ENCODE assay signal across 12 cellular contexts in genomic region chr20:41151134-41151869, GRCh38. TPM values are rescaled to one million over a fixed set of nuclear protein-coding genes. Genes with fewer than 3 reads are reported as not detected.
DNase-seq lines count a peak whose midpoint lies in the region; ATAC-seq, FAIRE-seq and TF ChIP-seq lines count a peak whose summit lies in the region.
"Had no signal": no experiment of that assay in that cellular context is flagged by ENCODE, and none has a peak within 500 bp of the region (broad histone marks: within the 10 kb centered on the region; RNA-seq: fewer than 3 reads in every experiment).

No MANE protein-coding gene starts in this region.

- no peaks in the 10 kb centered on the region for H3K9me3 Mint-ChIP-seq in activated naive CD4-positive, alpha-beta T cell treated with anti-CD3 and anti-CD28 coated beads, Interleukin-2, amount 50 U/mL, for 24 hours
- H3K9me3 Mint-ChIP-seq in activated naive CD4-positive, alpha-beta T cell treated with anti-CD3 and anti-CD28 coated beads, Interleukin-2, amount 50 U/mL, for 72 hours = no peaks in the 10 kb centered on the region
- H3K9me3 Mint-ChIP-seq in activated naive CD8-positive, alpha-beta T cell treated with anti-CD3 and anti-CD28 coated beads, Interleukin-2, amount 10 ng/mL, durations not matched to agents 7 days and 5 days = no peaks in the 10 kb centered on the region

- H3K4me3 Mint-ChIP-seq in activated naive CD4-positive, alpha-beta T cell treated with anti-CD3 and anti-CD28 coated beads, Interleukin-2, amount 50 U/mL, for 24 hours = peak overlapping the region; percentile 36
- peak overlapping the region; percentile 79 for H3K4me3 Mint-ChIP-seq in activated naive CD8-positive, alpha-beta T cell treated with anti-CD3 and anti-CD28 coated beads, Interleukin-2, amount 10 ng/mL, durations not matched to agents 7 days and 5 days

- peaks cover 6% of the 10 kb centered on the region for H3K36me3 Mint-ChIP-seq in activated naive CD4-positive, alpha-beta T cell treated with anti-CD3 and anti-CD28 coated beads, Interleukin-2, amount 50 U/mL, for 24 hours
- peaks cover 6 to 49% of the 10 kb centered on the region in 2 donors for H3K36me3 Mint-ChIP-seq in activated naive CD4-positive, alpha-beta T cell treated with anti-CD3 and anti-CD28 coated beads, Interleukin-2, amount 50 U/mL, for 72 hours
- peaks cover 29% of the 10 kb centered on the region for H3K36me3 Mint-ChIP-seq in activated naive CD8-positive, alpha-beta T cell treated with anti-CD3 and anti-CD28 coated beads, Interleukin-2, amount 10 ng/mL, durations not matched to agents 7 days and 5 days

- H3K27ac ChIP-seq in kidney (ENCODE audit: low read depth in 2 of 2, low read length in 2 of 2) (peak overlapping the region in 1 of 2 donors; percentile 2), substantia nigra (ENCODE audit: low read depth, low read length, poor library complexity, severe bottlenecking) (peak overlapping the region; percentile 56), foreskin keratinocyte (no peak overlapping the region)

- no peak for DNase-seq in activated naive CD4-positive, alpha-beta T cell treated with anti-CD3 and anti-CD28 coated beads, Interleukin-2, amount 50 U/mL, for 72 hours (ENCODE audit: low spot score in 2 of 2)
- no peak for DNase-seq in activated naive CD8-positive, alpha-beta T cell treated with anti-CD3 and anti-CD28 coated beads, Interleukin-2, amount 10 ng/mL, durations not matched to agents 7 days and 5 days
- peak; percentile 20 for DNase-seq in kidney
- no peak for DNase-seq in substantia nigra (lab: John Stamatoyannopoulos, UW)
- DNase-seq in foreskin keratinocyte = no peak
- no peak for DNase-seq in mucosa of gallbladder (ENCODE audit: low spot score)
- DNase-seq: DMS79 treated with DMSO at 0.1 percent for 48 hours, NCI-H2081 treated with DMSO at 0.1 percent for 48 hours, NCI-H748 treated with DMSO at 0.1 percent for 48 hours, RPMI8226 had no signal

- no peaks in the 10 kb centered on the region for H3K27me3 ChIP-seq in foreskin keratinocyte

- no peak overlapping the region for H3K9ac ChIP-seq in kidney (ENCODE audit: low read length in 2 of 2)

- no peaks in the 10 kb centered on the region for H3K36me3 ChIP-seq in kidney (ENCODE audit: control insufficient read depth in 1 of 2, insufficient read depth in 2 of 2, low read length in 2 of 2)

- ATAC-seq in activated naive CD4-positive, alpha-beta T cell treated with anti-CD3 and anti-CD28 coated beads, Interleukin-2, amount 50 U/mL, for 72 hours = no peak
- no peak for ATAC-seq in activated naive CD8-positive, alpha-beta T cell treated with anti-CD3 and anti-CD28 coated beads, Interleukin-2, amount 10 ng/mL, durations not matched to agents 7 days and 5 days (ENCODE audit: low read depth)
- ATAC-seq in foreskin keratinocyte (no peak), HG03460 (IDR thresholded peaks at IDR 0.05; ENCODE audit: unreplicated experiment) (no peak)

- no peaks in the 10 kb centered on the region for H3K9me3 ChIP-seq in kidney (ENCODE audit: control insufficient read depth in 1 of 2, low read length in 2 of 2)

- intact Hi-C loops in kidney (cut with DNase I) = no loop called here

- peaks cover 99% of the 10 kb centered on the region for H3K4me1 Mint-ChIP-seq in activated naive CD4-positive, alpha-beta T cell treated with anti-CD3 and anti-CD28 coated beads, Interleukin-2, amount 50 U/mL, for 24 hours
- H3K4me1 Mint-ChIP-seq in activated naive CD8-positive, alpha-beta T cell treated with anti-CD3 and anti-CD28 coated beads, Interleukin-2, amount 10 ng/mL, durations not matched to agents 7 days and 5 days = peaks cover 90% of the 10 kb centered on the region

- POLR2A ChIA-PET in activated naive CD8-positive, alpha-beta T cell treated with anti-CD3 and anti-CD28 coated beads, Interleukin-2, amount 10 ng/mL, durations not matched to agents 7 days and 5 days (lab: Charles Lee) = interaction anchor here (0.6 to 15.7 kb wide), 2 partner anchors 9 to 28 kb away, joined by 3 to 505 read pairs; partner anchors contain the start of gene PLCG1

- no peaks in the 10 kb centered on the region for H3K27me3 Mint-ChIP-seq in activated naive CD4-positive, alpha-beta T cell treated with anti-CD3 and anti-CD28 coated beads, Interleukin-2, amount 50 U/mL, for 24 hours
- no peaks in the 10 kb centered on the region for H3K27me3 Mint-ChIP-seq in activated naive CD8-positive, alpha-beta T cell treated with anti-CD3 and anti-CD28 coated beads, Interleukin-2, amount 10 ng/mL, durations not matched to agents 7 days and 5 days

- H3K4me3 ChIP-seq in kidney (ENCODE audit: low read length in 2 of 2) = no peak overlapping the region

- H3K27ac Mint-ChIP-seq in activated naive CD4-positive, alpha-beta T cell treated with anti-CD3 and anti-CD28 coated beads, Interleukin-2, amount 50 U/mL, for 24 hours = peak overlapping the region; percentile 97
- H3K27ac Mint-ChIP-seq in activated naive CD4-positive, alpha-beta T cell treated with anti-CD3 and anti-CD28 coated beads, Interleukin-2, amount 50 U/mL, for 72 hours = peak overlapping the region in 1 of 2 donors; percentile 31
- H3K27ac Mint-ChIP-seq in activated naive CD8-positive, alpha-beta T cell treated with anti-CD3 and anti-CD28 coated beads, Interleukin-2, amount 10 ng/mL, durations not matched to agents 7 days and 5 days = peak overlapping the region; percentile 97

- H3K4me1 ChIP-seq in kidney (ENCODE audit: control insufficient read depth in 1 of 2, insufficient read depth in 1 of 2, low read depth in 1 of 2, low read length in 2 of 2) = peaks cover 42 to 46% of the 10 kb centered on the region in 2 donors
- peaks cover 3% of the 10 kb centered on the region for H3K4me1 ChIP-seq in foreskin keratinocyte

- no peak for FAIRE-seq in kidney (lab: Jason Lieb, UNC)

- no peak for TF ChIP-seq CTCF in kidney (IDR thresholded peaks at IDR 0.05; ENCODE audit: borderline replicate concordance, extremely low read depth, insufficient read depth)
- no peak for TF ChIP-seq CTCF in foreskin keratinocyte (conservative IDR thresholded peaks at IDR 0.05)

RNA-seq across cellular contexts. Expression of gene PLCG1, which starts 14.0 kb away (rescaled TPM):
- 100 to 1,000 TPM; 153 to 348 TPM for total RNA-seq in activated naive CD4-positive, alpha-beta T cell treated with anti-CD3 and anti-CD28 coated beads, Interleukin-2, amount 50 U/mL, for 72 hours
- 100 to 1,000 TPM; 419 to 425 TPM for total RNA-seq in activated naive CD8-positive, alpha-beta T cell treated with anti-CD3 and anti-CD28 coated beads, Interleukin-2, amount 10 ng/mL, durations not matched to agents 7 days and 5 days
- total RNA-seq in kidney (117 TPM), foreskin keratinocyte (53.5 and 58.9 TPM in 2 replicates), mucosa of gallbladder (138 TPM)
- polyA plus RNA-seq in kidney (ENCODE audit: insufficient read depth, low read depth, low replicate concordance) (12.5 TPM), foreskin keratinocyte (25.1 and 29.0 TPM in 2 replicates)
